Comparison of ENCODE assay signal across 25 cellular contexts in the genomic region with DNA sequence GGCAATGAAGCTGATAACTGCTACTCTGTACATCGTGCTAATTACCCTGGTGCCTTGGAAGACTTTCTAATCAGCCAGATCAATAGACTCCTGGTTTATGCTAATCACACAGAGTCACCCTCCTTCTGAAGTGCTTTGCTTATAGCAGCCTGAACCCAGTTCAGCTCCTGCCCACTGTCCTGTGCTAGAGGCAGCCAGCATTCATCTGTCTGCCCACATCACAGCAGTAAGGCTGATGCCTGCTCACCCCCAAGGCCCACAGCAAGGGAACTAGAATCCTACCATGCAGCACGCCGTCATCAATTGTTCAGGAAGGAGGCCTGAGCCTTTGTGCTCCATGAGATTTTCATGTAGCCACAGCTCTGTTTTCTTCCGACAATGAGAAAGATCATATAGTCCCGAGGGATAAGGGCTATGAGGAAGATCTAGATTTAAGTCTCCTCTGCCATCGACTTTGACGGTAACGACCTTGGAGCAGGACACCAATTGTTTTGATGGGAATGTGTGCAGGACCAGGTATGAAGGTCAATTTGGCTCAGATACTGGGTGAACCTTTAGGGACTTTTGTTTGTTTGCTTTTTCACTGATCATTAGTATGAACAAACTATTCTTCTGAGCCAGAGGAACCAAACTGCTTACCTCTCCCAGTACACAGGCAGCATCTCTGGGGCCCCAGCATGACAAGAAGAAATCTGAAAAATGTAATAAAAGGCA.
"Had no signal": no experiment of that assay in that cellular context is flagged by ENCODE, and none has a peak within 500 bp of the region (broad histone marks: within the 10 kb centered on the region; RNA-seq: fewer than 3 reads in every experiment).

No MANE protein-coding gene starts in this region.

- H3K4me1 Mint-ChIP-seq: activated CD4-positive, alpha-beta T cell treated with anti-CD3 and anti-CD28 coated beads, Interleukin-2, amount 10 ng/mL, durations not matched to agents 24 days and 14 days; activated naive CD4-positive, alpha-beta T cell treated with anti-CD3 and anti-CD28 coated beads, Interleukin-2, amount 10 ng/mL, durations not matched to agents 7 days and 5 days; stimulated activated effector memory CD8-positive, alpha-beta T cell treated with anti-CD3 and anti-CD28 coated beads, Interleukin-12 subunit alpha, Interleukin-12 subunit beta, amount 100 ng/mL, for 72 hours had no signal

- H3K4me1 ChIP-seq: colonic mucosa, foreskin keratinocyte, stomach, upper lobe of left lung had no signal

- H3K36me3 Mint-ChIP-seq: activated naive CD4-positive, alpha-beta T cell treated with anti-CD3 and anti-CD28 coated beads, Interleukin-2, amount 10 ng/mL, durations not matched to agents 7 days and 5 days; mesothelial cell of epicardium; stimulated activated effector memory CD8-positive, alpha-beta T cell treated with anti-CD3 and anti-CD28 coated beads, Interleukin-12 subunit alpha, Interleukin-12 subunit beta, amount 100 ng/mL, for 72 hours had no signal

- H3K9me3 ChIP-seq: colonic mucosa, ovary, stomach, testis, upper lobe of left lung had no signal

- H3K9me3 Mint-ChIP-seq: activated CD8-positive, alpha-beta T cell treated with anti-CD3 and anti-CD28 coated beads for 36 hours; activated naive CD8-positive, alpha-beta T cell treated with anti-CD3 and anti-CD28 coated beads, Interleukin-2, amount 50 U/mL, for 24 hours; activated T-cell treated with anti-CD3 and anti-CD28 coated beads, Interleukin-2, amount 50 U/mL, for 24 hours; endodermal cell; mesothelial cell of epicardium; nephron; stimulated activated effector memory CD8-positive, alpha-beta T cell treated with anti-CD3 and anti-CD28 coated beads, Interleukin-12 subunit alpha, Interleukin-12 subunit beta, amount 100 ng/mL, for 72 hours had no signal

- H3K27ac Mint-ChIP-seq: activated CD4-positive, alpha-beta T cell treated with anti-CD3 and anti-CD28 coated beads, Interleukin-2, amount 10 ng/mL, durations not matched to agents 24 days and 14 days; activated CD8-positive, alpha-beta T cell treated with anti-CD3 and anti-CD28 coated beads for 36 hours; activated naive CD4-positive, alpha-beta T cell treated with anti-CD3 and anti-CD28 coated beads, Interleukin-2, amount 10 ng/mL, durations not matched to agents 7 days and 5 days; activated naive CD8-positive, alpha-beta T cell treated with anti-CD3 and anti-CD28 coated beads, Interleukin-2, amount 50 U/mL, for 24 hours; activated T-cell treated with anti-CD3 and anti-CD28 coated beads, Interleukin-2, amount 50 U/mL, for 24 hours; endodermal cell; mesothelial cell of epicardium; stimulated activated effector memory CD8-positive, alpha-beta T cell treated with anti-CD3 and anti-CD28 coated beads, Interleukin-12 subunit alpha, Interleukin-12 subunit beta, amount 100 ng/mL, for 72 hours had no signal

- ATAC-seq: activated CD8-positive, alpha-beta T cell treated with anti-CD3 and anti-CD28 coated beads for 36 hours; activated naive CD8-positive, alpha-beta T cell treated with anti-CD3 and anti-CD28 coated beads, Interleukin-2, amount 50 U/mL, for 24 hours; foreskin keratinocyte; left colon; sciatic nerve; stimulated activated effector memory CD8-positive, alpha-beta T cell treated with anti-CD3 and anti-CD28 coated beads, Interleukin-12 subunit alpha, Interleukin-12 subunit beta, amount 100 ng/mL, for 72 hours had no signal

- H3K27ac ChIP-seq: brain microvascular endothelial cell, colonic mucosa, epithelial cell of prostate, foreskin keratinocyte, ovary, stomach, testis, upper lobe of left lung had no signal

- DNase-seq: activated CD4-positive, alpha-beta T cell treated with anti-CD3 and anti-CD28 coated beads, Interleukin-2, amount 10 ng/mL, durations not matched to agents 24 days and 14 days; activated CD4-positive, CD25-positive, alpha-beta regulatory T cell; activated CD8-positive, alpha-beta T cell treated with anti-CD3 and anti-CD28 coated beads for 36 hours; activated naive CD4-positive, alpha-beta T cell treated with anti-CD3 and anti-CD28 coated beads, Interleukin-2, amount 10 ng/mL, durations not matched to agents 7 days and 5 days; activated naive CD8-positive, alpha-beta T cell treated with anti-CD3 and anti-CD28 coated beads, Interleukin-2, amount 50 U/mL, for 24 hours; activated T-cell treated with anti-CD3 and anti-CD28 coated beads, Interleukin-2, amount 50 U/mL, for 24 hours; anterior cingulate cortex; brain microvascular endothelial cell; central memory CD4-positive, alpha-beta T cell; colonic mucosa; endodermal cell; foreskin keratinocyte; hippocampal formation; left colon; stimulated activated CD4-positive, alpha-beta T cell treated with anti-CD3 and anti-CD28 coated beads, Interleukin-4, amount 100 ng/mL, for 24 hours; stomach; testis; upper lobe of left lung had no signal

- H3K36me3 ChIP-seq: brain microvascular endothelial cell, colonic mucosa, ovary, stomach, upper lobe of left lung had no signal

- H3K4me3 ChIP-seq: colonic mucosa, lung, ovary, stomach, testis, upper lobe of left lung had no signal

- H3K27me3 ChIP-seq: brain microvascular endothelial cell, colonic mucosa, ovary, stomach, testis, upper lobe of left lung had no signal

- H3K4me3 Mint-ChIP-seq: activated CD4-positive, alpha-beta T cell treated with anti-CD3 and anti-CD28 coated beads, Interleukin-2, amount 10 ng/mL, durations not matched to agents 24 days and 14 days; activated CD8-positive, alpha-beta T cell treated with anti-CD3 and anti-CD28 coated beads for 36 hours; activated naive CD4-positive, alpha-beta T cell treated with anti-CD3 and anti-CD28 coated beads, Interleukin-2, amount 10 ng/mL, durations not matched to agents 7 days and 5 days; activated naive CD8-positive, alpha-beta T cell treated with anti-CD3 and anti-CD28 coated beads, Interleukin-2, amount 50 U/mL, for 24 hours; activated T-cell treated with anti-CD3 and anti-CD28 coated beads, Interleukin-2, amount 50 U/mL, for 24 hours; endodermal cell; mesothelial cell of epicardium; nephron; stimulated activated effector memory CD8-positive, alpha-beta T cell treated with anti-CD3 and anti-CD28 coated beads, Interleukin-12 subunit alpha, Interleukin-12 subunit beta, amount 100 ng/mL, for 72 hours had no signal
